Comparison of ENCODE assay signal across 24 cellular contexts in the genomic region with DNA sequence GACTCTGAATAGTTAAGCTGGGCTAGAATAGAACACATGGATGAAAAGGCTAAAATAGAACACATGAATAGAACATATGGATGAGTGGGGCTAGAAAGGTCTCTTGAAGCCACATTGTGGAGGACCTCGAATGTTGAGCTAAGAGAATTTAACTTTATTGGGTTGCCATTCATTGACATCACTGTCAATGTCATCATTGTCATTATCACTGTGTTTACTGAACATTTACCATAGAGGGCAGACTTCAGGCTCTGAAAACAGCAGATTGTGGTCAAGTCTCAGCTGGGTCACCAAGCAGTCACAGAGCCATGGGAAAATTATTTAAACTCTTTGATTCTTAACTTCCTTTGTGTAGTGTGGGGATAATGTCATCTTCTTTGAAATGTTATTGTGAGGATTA.
DNase-seq lines count a peak whose midpoint lies in the region; ATAC-seq and TF ChIP-seq lines count a peak whose summit lies in the region.
"Had no signal": no experiment of that assay in that cellular context is flagged by ENCODE, and none has a peak within 500 bp of the region (broad histone marks: within the 10 kb centered on the region; RNA-seq: fewer than 3 reads in every experiment).

No MANE protein-coding gene starts in this region.

- peaks cover 29% of the 10 kb centered on the region for H3K4me1 Mint-ChIP-seq in activated B cell treated with CpG ODN at 0.5 μM for 24 hours
- H3K4me1 Mint-ChIP-seq in T-helper 2 cell treated with Interferon-gamma antibody and Interleukin-4, amounts not matched to agents 5 μg/mL and 100 μg/mL, for 36 hours (ENCODE audit: low read depth), result no peaks in the 10 kb centered on the region
- H3K4me1 Mint-ChIP-seq in activated T-helper 2 cell treated with anti-CD3 and anti-CD28 coated beads, Interferon-gamma antibody, Interleukin-2, Interleukin-4, amounts not matched to agents 10 μg/mL and 5 μg/mL and 100 μg/mL, durations not matched to agents 14 hours and 24 hours and 36 hours (ENCODE audit: low read depth), result no peaks in the 10 kb centered on the region
- H3K4me1 Mint-ChIP-seq: mesothelial cell of epicardium had no signal

- peak; percentile 25 for TF ChIP-seq CTCF in DOHH2 (IDR thresholded peaks at IDR 0.05; ENCODE audit: low read depth, low read length, poor library complexity, severe bottlenecking)
- no peak for TF ChIP-seq CTCF in activated B cell treated with CpG ODN at 0.5 μM for 24 hours (IDR thresholded peaks at IDR 0.05)
- TF ChIP-seq CTCF in spleen (IDR thresholded peaks at IDR 0.05 in 8 of 11, conservative IDR thresholded peaks at IDR 0.05 in 3 of 11), result no peak
- no peak for TF ChIP-seq CTCF in omental fat pad (IDR thresholded peaks at IDR 0.05)

- DNase-seq in activated B cell treated with CpG ODN at 0.5 μM for 24 hours, result no peak
- DNase-seq in T-helper 2 cell treated with Interferon-gamma antibody and Interleukin-4, amounts not matched to agents 5 μg/mL and 100 μg/mL, for 36 hours (ENCODE audit: low spot score), result no peak
- no peak for DNase-seq in spleen
- DNase-seq in omental fat pad (ENCODE audit: low spot score), result no peak
- DNase-seq in activated T-helper 2 cell treated with anti-CD3 and anti-CD28 coated beads, Interferon-gamma antibody, Interleukin-2, Interleukin-4, amounts not matched to agents 10 μg/mL and 5 μg/mL and 100 μg/mL, durations not matched to agents 14 hours and 24 hours and 36 hours (ENCODE audit: low spot score), result no peak
- DNase-seq: activated gamma-delta T cell treated with Interleukin-2 at 50 U/mL for 16 hours, cortex of kidney, GDM1, H9, IMR-90, NCI-H1694 treated with DMSO at 0.1 percent for 48 hours, NCI-H748 treated with DMSO at 0.1 percent for 48 hours, PC-9, sigmoid colon had no signal

- no peaks in the 10 kb centered on the region for H3K27me3 ChIP-seq in DOHH2 (ENCODE audit: control insufficient read depth, low read length)
- H3K27me3 ChIP-seq in spleen (replicated peaks in 1 of 7), result no peaks in the 10 kb centered on the region
- H3K27me3 ChIP-seq: sigmoid colon, suprapubic skin had no signal

- H3K9me3 ChIP-seq in DOHH2 (ENCODE audit: control insufficient read depth, insufficient read depth, low read length) (no peaks in the 10 kb centered on the region), spleen (no peaks in the 10 kb centered on the region)
- H3K9me3 ChIP-seq: sigmoid colon, suprapubic skin had no signal

- no peaks in the 10 kb centered on the region for H4K20me1 ChIP-seq in DOHH2 (ENCODE audit: control insufficient read depth, insufficient read depth, low read depth, low read length)

- H3K27ac ChIP-seq in DOHH2 (ENCODE audit: low read depth, low read length), result no peak overlapping the region
- H3K27ac ChIP-seq in spleen, result no peak overlapping the region
- H3K27ac ChIP-seq: C4-2B, parathyroid adenoma, PC-9, sigmoid colon, suprapubic skin, VCaP had no signal

- H3F3A ChIP-seq in DOHH2 (ENCODE audit: control insufficient read depth, insufficient read depth), result no peaks in the 10 kb centered on the region

- intact Hi-C loops in activated B cell treated with CpG ODN at 0.5 μM for 24 hours (cut with micrococcal nuclease) (loop anchor here (2.0 kb wide), 1 partner anchor 106 kb away; no protein-coding TSS in a partner anchor), spleen (cut with DNase I; ENCODE audit: low total_unique reads) (no loop called here)
- intact Hi-C loops in activated T-helper 2 cell treated with anti-CD3 and anti-CD28 coated beads, Interferon-gamma antibody, Interleukin-2, Interleukin-4, amounts not matched to agents 10 μg/mL and 5 μg/mL and 100 μg/mL, durations not matched to agents 14 hours and 24 hours and 36 hours (cut with micrococcal nuclease), result no loop called here

- H3K36me3 ChIP-seq in DOHH2 (ENCODE audit: control insufficient read depth, low read length) (peaks cover 81% of the 10 kb centered on the region), spleen (peaks cover 0 to 98% (median 8%) of the 10 kb centered on the region in 6 donors)
- H3K36me3 ChIP-seq: sigmoid colon, suprapubic skin had no signal

- H3K9me3 Mint-ChIP-seq in activated B cell treated with CpG ODN at 0.5 μM for 24 hours, result no peaks in the 10 kb centered on the region
- no peaks in the 10 kb centered on the region for H3K9me3 Mint-ChIP-seq in T-helper 2 cell treated with Interferon-gamma antibody and Interleukin-4, amounts not matched to agents 5 μg/mL and 100 μg/mL, for 36 hours
- no peaks in the 10 kb centered on the region for H3K9me3 Mint-ChIP-seq in activated T-helper 2 cell treated with anti-CD3 and anti-CD28 coated beads, Interferon-gamma antibody, Interleukin-2, Interleukin-4, amounts not matched to agents 10 μg/mL and 5 μg/mL and 100 μg/mL, durations not matched to agents 14 hours and 24 hours and 36 hours
- H3K9me3 Mint-ChIP-seq: H9; mesothelial cell of epicardium; natural killer cell treated with Interleukin-12 subunit alpha and Interleukin-12 subunit beta and Interleukin-15 and Interleukin-18, amount 100 ng/mL, for 72 hours; T-helper 1 cell treated with Interleukin-12 subunit alpha and Interleukin-12 subunit beta and Interleukin-4 antibody, amounts not matched to agents 30 μg/mL and 1 μg/mL, for 36 hours had no signal

- ATAC-seq in GM18498 (IDR thresholded peaks at IDR 0.05; ENCODE audit: unreplicated experiment), result peak; percentile 59
- ATAC-seq in HG02885 (IDR thresholded peaks at IDR 0.05; ENCODE audit: poor library complexity, unreplicated experiment), result peak; percentile 56
- ATAC-seq in activated B cell treated with CpG ODN at 0.5 μM for 24 hours (ENCODE audit: low read depth), result peak; percentile 18
- ATAC-seq in omental fat pad (ENCODE audit: low FRiP score), result no peak
- ATAC-seq: natural killer cell treated with Interleukin-12 subunit alpha and Interleukin-12 subunit beta and Interleukin-15 and Interleukin-18, amount 100 ng/mL, for 72 hours had no signal

- H3K4me1 ChIP-seq in DOHH2 (ENCODE audit: control insufficient read depth, low read length) (no peaks in the 10 kb centered on the region), spleen (peaks cover 0 to 2% (median 0%) of the 10 kb centered on the region in 6 donors)
- H3K4me1 ChIP-seq: parathyroid adenoma, sigmoid colon, suprapubic skin had no signal

- CTCF ChIA-PET in activated B cell treated with CpG ODN at 0.5 μM for 24 hours (lab: Charles Lee), result interaction anchor here (5.3 kb wide), 1 partner anchor 108 kb away, joined by 35 read pairs; no protein-coding TSS in a partner anchor

- no peak overlapping the region for H3K4me3 ChIP-seq in DOHH2 (ENCODE audit: low read length)
- no peak overlapping the region for H3K4me3 ChIP-seq in spleen
- H3K4me3 ChIP-seq: PC-9, sigmoid colon, suprapubic skin had no signal

- 74 to 94% (median 91%) methylated on average over 1 of the region's 1 CpG for WGBS in spleen, 5 donors

- H3K4me3 Mint-ChIP-seq in activated B cell treated with CpG ODN at 0.5 μM for 24 hours, result no peak overlapping the region
- no peak overlapping the region for H3K4me3 Mint-ChIP-seq in T-helper 2 cell treated with Interferon-gamma antibody and Interleukin-4, amounts not matched to agents 5 μg/mL and 100 μg/mL, for 36 hours
- no peak overlapping the region for H3K4me3 Mint-ChIP-seq in activated T-helper 2 cell treated with anti-CD3 and anti-CD28 coated beads, Interferon-gamma antibody, Interleukin-2, Interleukin-4, amounts not matched to agents 10 μg/mL and 5 μg/mL and 100 μg/mL, durations not matched to agents 14 hours and 24 hours and 36 hours (ENCODE audit: low read depth)
- H3K4me3 Mint-ChIP-seq: H9; mesothelial cell of epicardium; natural killer cell treated with Interleukin-12 subunit alpha and Interleukin-12 subunit beta and Interleukin-15 and Interleukin-18, amount 100 ng/mL, for 72 hours; T-helper 1 cell treated with Interleukin-12 subunit alpha and Interleukin-12 subunit beta and Interleukin-4 antibody, amounts not matched to agents 30 μg/mL and 1 μg/mL, for 36 hours had no signal

- TF ChIP-seq POLR2A in spleen (IDR thresholded peaks at IDR 0.05), result no peak

- POLR2A ChIA-PET in activated B cell treated with CpG ODN at 0.5 μM for 24 hours (lab: Charles Lee), result interaction anchor here (0.8 kb wide), 1 partner anchor 37 kb away, joined by 3 read pairs; no protein-coding TSS in a partner anchor

- H3K4me2 ChIP-seq in DOHH2 (ENCODE audit: low read length), result no peak overlapping the region
- H3K4me2 ChIP-seq: PC-9 had no signal

- no peak overlapping the region for H3K27ac Mint-ChIP-seq in activated B cell treated with CpG ODN at 0.5 μM for 24 hours
- H3K27ac Mint-ChIP-seq in T-helper 2 cell treated with Interferon-gamma antibody and Interleukin-4, amounts not matched to agents 5 μg/mL and 100 μg/mL, for 36 hours, result no peak overlapping the region
- H3K27ac Mint-ChIP-seq in activated T-helper 2 cell treated with anti-CD3 and anti-CD28 coated beads, Interferon-gamma antibody, Interleukin-2, Interleukin-4, amounts not matched to agents 10 μg/mL and 5 μg/mL and 100 μg/mL, durations not matched to agents 14 hours and 24 hours and 36 hours, result no peak overlapping the region
- H3K27ac Mint-ChIP-seq: H9; mesothelial cell of epicardium; natural killer cell treated with Interleukin-12 subunit alpha and Interleukin-12 subunit beta and Interleukin-15 and Interleukin-18, amount 100 ng/mL, for 72 hours; T-helper 1 cell treated with Interleukin-12 subunit alpha and Interleukin-12 subunit beta and Interleukin-4 antibody, amounts not matched to agents 30 μg/mL and 1 μg/mL, for 36 hours had no signal

- H3K27me3 Mint-ChIP-seq in activated B cell treated with CpG ODN at 0.5 μM for 24 hours, result no peaks in the 10 kb centered on the region
- H3K27me3 Mint-ChIP-seq in T-helper 2 cell treated with Interferon-gamma antibody and Interleukin-4, amounts not matched to agents 5 μg/mL and 100 μg/mL, for 36 hours (ENCODE audit: low read depth), result no peaks in the 10 kb centered on the region
- peaks cover 4% of the 10 kb centered on the region for H3K27me3 Mint-ChIP-seq in activated T-helper 2 cell treated with anti-CD3 and anti-CD28 coated beads, Interferon-gamma antibody, Interleukin-2, Interleukin-4, amounts not matched to agents 10 μg/mL and 5 μg/mL and 100 μg/mL, durations not matched to agents 14 hours and 24 hours and 36 hours (ENCODE audit: low read depth)

- no peaks in the 10 kb centered on the region for H3K9me2 ChIP-seq in DOHH2 (replicated peaks; ENCODE audit: control insufficient read depth, low read length)

- peaks cover 100% of the 10 kb centered on the region for H3K36me3 Mint-ChIP-seq in activated B cell treated with CpG ODN at 0.5 μM for 24 hours (ENCODE audit: low read depth)
- H3K36me3 Mint-ChIP-seq in T-helper 2 cell treated with Interferon-gamma antibody and Interleukin-4, amounts not matched to agents 5 μg/mL and 100 μg/mL, for 36 hours (ENCODE audit: low read depth), result no peaks in the 10 kb centered on the region
- H3K36me3 Mint-ChIP-seq in activated T-helper 2 cell treated with anti-CD3 and anti-CD28 coated beads, Interferon-gamma antibody, Interleukin-2, Interleukin-4, amounts not matched to agents 10 μg/mL and 5 μg/mL and 100 μg/mL, durations not matched to agents 14 hours and 24 hours and 36 hours (ENCODE audit: low read depth), result no peaks in the 10 kb centered on the region
- H3K36me3 Mint-ChIP-seq: mesothelial cell of epicardium; natural killer cell treated with Interleukin-12 subunit alpha and Interleukin-12 subunit beta and Interleukin-15 and Interleukin-18, amount 100 ng/mL, for 72 hours had no signal

- H3K79me2 ChIP-seq in DOHH2 (ENCODE audit: control insufficient read depth, low read length), result no peaks in the 10 kb centered on the region
- H3K79me2 ChIP-seq: parathyroid adenoma had no signal
